ENCODE assay signal across 17 cellular contexts in the genomic region with DNA sequence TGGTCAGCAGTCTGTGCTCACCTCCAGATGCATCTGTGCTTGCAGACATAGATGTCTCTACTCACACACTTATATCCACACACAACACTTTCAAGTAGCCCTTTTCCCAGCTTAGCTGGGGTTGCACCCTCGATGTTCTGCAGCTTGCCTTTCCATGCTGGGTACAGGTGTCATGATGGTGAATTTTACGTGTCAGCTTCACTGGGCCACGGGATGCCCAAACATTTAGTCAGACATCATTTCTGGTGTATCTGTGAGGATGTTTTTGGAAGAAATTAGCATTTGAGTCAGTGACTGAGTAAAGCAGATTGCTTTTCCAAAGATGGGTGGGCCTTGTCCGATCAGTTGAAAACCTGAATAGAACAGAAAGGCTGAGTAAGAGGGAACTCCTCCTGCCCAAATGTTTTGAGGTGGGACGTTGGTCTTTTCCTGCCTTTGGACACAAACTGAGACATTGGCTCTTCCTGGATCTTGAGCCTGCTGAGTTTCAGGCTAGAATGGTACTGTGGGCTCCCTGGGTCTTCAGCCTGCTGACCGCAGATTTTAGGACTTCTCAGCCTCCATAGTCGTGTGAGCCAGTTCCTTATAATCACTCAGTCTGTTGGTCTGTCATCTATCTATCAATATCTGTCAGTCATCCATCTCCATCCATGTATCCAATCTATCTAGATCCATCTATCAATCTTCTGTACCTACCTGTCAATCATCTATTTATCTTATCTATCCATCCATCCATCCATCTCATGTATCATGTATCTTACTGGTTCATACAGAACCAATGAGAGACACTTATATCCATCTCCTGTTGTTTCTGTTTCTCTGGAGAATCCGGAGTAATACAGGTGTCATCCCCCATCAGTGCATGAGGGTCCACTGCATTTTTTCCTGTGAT.
"Had no signal": no experiment of that assay in that cellular context is flagged by ENCODE, and none has a peak within 500 bp of the region (broad histone marks: within the 10 kb centered on the region; RNA-seq: fewer than 3 reads in every experiment).

No MANE protein-coding gene starts in this region.

- ATAC-seq: esophagus mucosa; heart right ventricle; mucosa of descending colon; naive thymus-derived CD8-positive, alpha-beta T cell; psoas muscle; right lobe of liver; stimulated activated naive B cell treated with anti-CD40 and anti-IgM and Interleukin-4, amounts not matched to agents 10 μg/mL and 1 μg/mL and 100 μg/mL, for 72 hours; stimulated activated naive CD8-positive, alpha-beta T cell treated with anti-CD3 and anti-CD28 coated beads, Interleukin-15, amount 100 ng/mL, for 72 hours had no signal

- H3K27me3 Mint-ChIP-seq: naive thymus-derived CD8-positive, alpha-beta T cell; stimulated activated naive B cell treated with anti-CD40 and anti-IgM and Interleukin-4, amounts not matched to agents 10 μg/mL and 1 μg/mL and 100 μg/mL, for 72 hours; stimulated activated naive CD8-positive, alpha-beta T cell treated with anti-CD3 and anti-CD28 coated beads, Interleukin-15, amount 100 ng/mL, for 72 hours had no signal

- DNase-seq: effector memory CD4-positive, alpha-beta T cell; heart right ventricle; hypothalamus; kidney glomerular epithelial cell; mammary epithelial cell; mucosa of descending colon; naive thymus-derived CD8-positive, alpha-beta T cell; psoas muscle; retina; stimulated activated CD4-positive, alpha-beta T cell treated with anti-CD3 and anti-CD28 coated beads, Interleukin-15, amount 100 ng/mL, for 24 hours; stimulated activated CD4-positive, alpha-beta T cell treated with anti-CD3 and anti-CD28 coated beads, Interleukin-1b, Interleukin-23, amount 100 ng/mL, for 48 hours; stimulated activated CD4-positive, alpha-beta T cell treated with anti-CD3 and anti-CD28 coated beads, Interleukin-4, amount 100 ng/mL, for 24 hours; stimulated activated naive B cell treated with anti-CD40 and anti-IgM and Interleukin-4, amounts not matched to agents 10 μg/mL and 1 μg/mL and 100 μg/mL, for 72 hours; stimulated activated naive CD8-positive, alpha-beta T cell treated with anti-CD3 and anti-CD28 coated beads, Interleukin-15, amount 100 ng/mL, for 72 hours; transverse colon had no signal

- H3K27ac Mint-ChIP-seq: stimulated activated naive B cell treated with anti-CD40 and anti-IgM and Interleukin-4, amounts not matched to agents 10 μg/mL and 1 μg/mL and 100 μg/mL, for 72 hours; stimulated activated naive CD8-positive, alpha-beta T cell treated with anti-CD3 and anti-CD28 coated beads, Interleukin-15, amount 100 ng/mL, for 72 hours had no signal

- H3K4me3 Mint-ChIP-seq: naive thymus-derived CD8-positive, alpha-beta T cell; stimulated activated naive B cell treated with anti-CD40 and anti-IgM and Interleukin-4, amounts not matched to agents 10 μg/mL and 1 μg/mL and 100 μg/mL, for 72 hours; stimulated activated naive CD8-positive, alpha-beta T cell treated with anti-CD3 and anti-CD28 coated beads, Interleukin-15, amount 100 ng/mL, for 72 hours had no signal

- H3K4me1 Mint-ChIP-seq: stimulated activated naive B cell treated with anti-CD40 and anti-IgM and Interleukin-4, amounts not matched to agents 10 μg/mL and 1 μg/mL and 100 μg/mL, for 72 hours; stimulated activated naive CD8-positive, alpha-beta T cell treated with anti-CD3 and anti-CD28 coated beads, Interleukin-15, amount 100 ng/mL, for 72 hours had no signal
